9 cellular contexts compared by ENCODE assay signal in genomic region chr22:49657275-49657973, GRCh38.
A peak's percentile ranks its signal among the peaks of the same experiment; 100 is the strongest.
DNase-seq lines count a peak whose midpoint lies in the region; ATAC-seq and TF ChIP-seq lines count a peak whose summit lies in the region.
"Had no signal": no experiment of that assay in that cellular context is flagged by ENCODE, and none has a peak within 500 bp of the region (broad histone marks: within the 10 kb centered on the region; RNA-seq: fewer than 3 reads in every experiment).

No MANE protein-coding gene starts in this region.

- intact Hi-C loops in esophagus squamous epithelium (cut with DNase I): no loop called here

- peaks cover 24% of the 10 kb centered on the region for H3K27me3 Mint-ChIP-seq in chondrocyte (ENCODE audit: low read depth)

- TF ChIP-seq POLR2A in esophagus squamous epithelium (IDR thresholded peaks at IDR 0.05): peak in 1 of 4 donors; percentile 6

- no peaks in the 10 kb centered on the region for H3K36me3 ChIP-seq in esophagus squamous epithelium

- H3K4me3 ChIP-seq in esophagus squamous epithelium: peak overlapping the region; percentile 28 to 69 (median 50)

- peak; percentile 96 for DNase-seq in KG1 (lab: John Stamatoyannopoulos, UW)
- peak; percentile 34 to 77 for DNase-seq in activated CD4-positive, alpha-beta T cell treated with anti-CD3 and anti-CD28 coated beads, Interleukin-2, amount 50 U/mL, for 24 hours (ENCODE audit: low read depth in 1 of 2, low spot score in 1 of 2)
- peak; percentile 43 for DNase-seq in esophagus squamous epithelium (lab: John Stamatoyannopoulos, UW)
- DNase-seq in stimulated activated CD4-positive, alpha-beta T cell treated with anti-CD3 and anti-CD28 coated beads, Interleukin-1b, Interleukin-23, amount 100 ng/mL, for 24 hours (ENCODE audit: low read depth in 4 of 4, low spot score in 1 of 4): peak; percentile 31 to 77 (median 58)
- DNase-seq in chondrocyte (ENCODE audit: low spot score): no peak

- no peak overlapping the region for H3K27ac Mint-ChIP-seq in chondrocyte (ENCODE audit: unreplicated experiment)

- H3K9me3 ChIP-seq in esophagus squamous epithelium: no peaks in the 10 kb centered on the region

- H3K27me3 ChIP-seq in esophagus squamous epithelium: peaks cover 0 to 15% (median 0%) of the 10 kb centered on the region in 4 donors

- no peak for TF ChIP-seq CTCF in esophagus squamous epithelium (IDR thresholded peaks at IDR 0.05)
- no peak for TF ChIP-seq CTCF in chondrocyte (IDR thresholded peaks at IDR 0.05)

- no peaks in the 10 kb centered on the region for H3K4me1 Mint-ChIP-seq in chondrocyte (ENCODE audit: low read depth)

- peak overlapping the region; percentile 34 to 86 (median 56) for H3K27ac ChIP-seq in esophagus squamous epithelium
- H3K27ac ChIP-seq: KMS-11 had no signal

- ATAC-seq in GM18868 (IDR thresholded peaks at IDR 0.05; ENCODE audit: unreplicated experiment) (peak; percentile 55), HG03097 (IDR thresholded peaks at IDR 0.05; ENCODE audit: low FRiP score, unreplicated experiment) (no peak), GM19397 (IDR thresholded peaks at IDR 0.05; ENCODE audit: unreplicated experiment) (no peak)

- H3K4me3 Mint-ChIP-seq in chondrocyte (ENCODE audit: unreplicated experiment): no peak overlapping the region

- peaks cover 0 to 24% (median 0%) of the 10 kb centered on the region in 3 donors for H3K4me1 ChIP-seq in esophagus squamous epithelium

- no peaks in the 10 kb centered on the region for H3K9me3 Mint-ChIP-seq in chondrocyte (ENCODE audit: low read depth)

- no peaks in the 10 kb centered on the region for H3K36me3 Mint-ChIP-seq in chondrocyte (ENCODE audit: low read depth)

- 55 to 60% methylated on average over 22 to 23 of the region's 24 CpGs for WGBS in esophagus squamous epithelium, 2 donors
